Comparison of ENCODE assay signal across 8 cellular contexts in genomic region chr1:172699111-172699510, GRCh38. TPM values are rescaled to one million over a fixed set of nuclear protein-coding genes. Genes with fewer than 3 reads are reported as not detected.
DNase-seq lines count a peak whose midpoint lies in the region; ATAC-seq and TF ChIP-seq lines count a peak whose summit lies in the region.

No MANE protein-coding gene starts in this region.

- H3K36me3 Mint-ChIP-seq in endothelial cell (ENCODE audit: low read depth, unreplicated experiment) = peaks cover 4% of the 10 kb centered on the region

- H3K4me3 Mint-ChIP-seq in endothelial cell (ENCODE audit: unreplicated experiment) = peak overlapping the region; percentile 29

- no peaks in the 10 kb centered on the region for H3K9me3 Mint-ChIP-seq in endothelial cell (ENCODE audit: unreplicated experiment)

- no peak for TF ChIP-seq CTCF in endothelial cell (IDR thresholded peaks at IDR 0.05; ENCODE audit: unreplicated experiment)

- peaks cover 54% of the 10 kb centered on the region for H3K4me1 Mint-ChIP-seq in endothelial cell (ENCODE audit: unreplicated experiment)

- ATAC-seq in HG03457 (IDR thresholded peaks at IDR 0.05; ENCODE audit: unreplicated experiment) = peak; percentile 72

- DNase-seq in GM19240 (ENCODE audit: insufficient read length, low spot score) (peak; percentile 17), endothelial cell (ENCODE audit: low spot score) (peak; percentile 35), globus pallidus (ENCODE audit: low spot score) (no peak), DMS79 (lab: John Stamatoyannopoulos, UW) (no peak), middle frontal gyrus (ENCODE audit: extremely low spot score, low spot score) (no peak)
- peak; percentile 71 for DNase-seq in activated CD4-positive, alpha-beta T cell treated with anti-CD3 and anti-CD28 coated beads, Interleukin-2, amount 50 U/mL, for 1 hour
- peak; percentile 29 to 73 (median 59) for DNase-seq in stimulated activated CD4-positive, alpha-beta T cell treated with anti-CD3 and anti-CD28 coated beads, TNF-alpha, amount 100 ng/mL, for 4 hours (ENCODE audit: low read depth in 3 of 3)

- peak overlapping the region; percentile 97 for H3K27ac Mint-ChIP-seq in endothelial cell (ENCODE audit: unreplicated experiment)

- peaks cover 4% of the 10 kb centered on the region for H3K27me3 Mint-ChIP-seq in endothelial cell (ENCODE audit: unreplicated experiment)

RNA-seq across cellular contexts. Expression of gene FASLG, which starts 40.2 kb away (rescaled TPM):
- not detected for total RNA-seq in endothelial cell (ENCODE audit: unreplicated experiment)

Comparison
In these comparisons a context has a peak if more than half of its experiments do, and no peak if none do; other contexts are left out.
1. DNase-seq: peak in GM19240 (single experiment), activated CD4-positive, alpha-beta T cell treated with anti-CD3 and anti-CD28 coated beads, Interleukin-2, amount 50 U/mL, for 1 hour (single experiment), endothelial cell (single experiment) and stimulated activated CD4-positive, alpha-beta T cell treated with anti-CD3 and anti-CD28 coated beads, TNF-alpha, amount 100 ng/mL, for 4 hours (3 of 3); none in globus pallidus (single experiment), DMS79 (single experiment) and middle frontal gyrus (single experiment).